Comparison of ENCODE assay signal across 8 cellular contexts in genomic region chr1:204408602-204409001, GRCh38. TPM values are rescaled to one million over a fixed set of nuclear protein-coding genes. Genes with fewer than 3 reads are reported as not detected.
A peak's percentile ranks its signal among the peaks of the same experiment; 100 is the strongest.
DNase-seq lines count a peak whose midpoint lies in the region; ATAC-seq and TF ChIP-seq lines count a peak whose summit lies in the region.

No MANE protein-coding gene starts in this region.

- H3K9me3 ChIP-seq in HUES64 (ENCODE audit: insufficient read depth, low read depth, low read length) (no peaks in the 10 kb centered on the region), mucosa of stomach (ENCODE audit: control insufficient read depth, low read length) (no peaks in the 10 kb centered on the region)

- peak overlapping the region; percentile 99 for H3K27ac Mint-ChIP-seq in central memory CD8-positive, alpha-beta T cell (ENCODE audit: low read depth)

- TF ChIP-seq CTCF in 22Rv1 (IDR thresholded peaks at IDR 0.05), result no peak

- H3K36me3 ChIP-seq in HUES64 (ENCODE audit: insufficient read depth, low read length), result peaks cover 57% of the 10 kb centered on the region
- H3K36me3 ChIP-seq in mucosa of stomach (ENCODE audit: control insufficient read depth, insufficient read depth, low read length), result peaks cover 7% of the 10 kb centered on the region

- H3K27me3 ChIP-seq in HUES64 (ENCODE audit: insufficient read depth, low read length), result no peaks in the 10 kb centered on the region
- H3K27me3 ChIP-seq in mucosa of stomach (ENCODE audit: control insufficient read depth, insufficient read depth, low read length), result no peaks in the 10 kb centered on the region

- peak overlapping the region; percentile 90 for H3K4me3 Mint-ChIP-seq in central memory CD8-positive, alpha-beta T cell

- no peak for DNase-seq in central memory CD8-positive, alpha-beta T cell (ENCODE audit: low spot score in 2 of 2)
- DNase-seq in SKM-1 (lab: John Stamatoyannopoulos, UW; ENCODE audit: unreplicated experiment), result no peak
- DNase-seq in ecto neural progenitor cell (ENCODE audit: low spot score), result no peak
- DNase-seq in G401 (ENCODE audit: low spot score), result no peak

- no peaks in the 10 kb centered on the region for H3K27me3 Mint-ChIP-seq in central memory CD8-positive, alpha-beta T cell

- 0% methylated on average over 1 of the region's 1 CpG for WGBS in HUES64

- peaks cover 36% of the 10 kb centered on the region for H3K4me1 Mint-ChIP-seq in central memory CD8-positive, alpha-beta T cell

- in situ Hi-C loops in G401 (cut with HindIII; ENCODE audit: low sequenced_read_pairs), result no loop called here

- H3K36me3 Mint-ChIP-seq in central memory CD8-positive, alpha-beta T cell (ENCODE audit: insufficient read depth), result peaks cover 51% of the 10 kb centered on the region

- no peaks in the 10 kb centered on the region for H3K9me3 Mint-ChIP-seq in central memory CD8-positive, alpha-beta T cell

- peak overlapping the region; percentile 83 for H3K9ac ChIP-seq in HUES64 (ENCODE audit: low read depth, low read length)
- H3K9ac ChIP-seq in mucosa of stomach (ENCODE audit: low read length), result peak overlapping the region; percentile 99

- H3K4me3 ChIP-seq in HUES64 (ENCODE audit: low read length) (peak overlapping the region; percentile 77), mucosa of stomach (ENCODE audit: low read length) (peak overlapping the region; percentile 97)

- ATAC-seq in central memory CD8-positive, alpha-beta T cell (replicated peaks; ENCODE audit: extremely low read depth, poor library complexity, severe bottlenecking), result no peak
- ATAC-seq in HG02973 (IDR thresholded peaks at IDR 0.05; ENCODE audit: unreplicated experiment), result no peak

- H3K27ac ChIP-seq in 22Rv1 (0 out of 2 replicates have a peak overlapping the region, but pooled peaks have one; percentile 0), HUES64 (ENCODE audit: low read depth, low read length) (no peak overlapping the region)

- H3K4me1 ChIP-seq in HUES64 (ENCODE audit: insufficient read depth, low read length), result no peaks in the 10 kb centered on the region
- H3K4me1 ChIP-seq in mucosa of stomach (ENCODE audit: control insufficient read depth, insufficient read depth, low read length), result no peaks in the 10 kb centered on the region

RNA-seq across cellular contexts. Expression of gene PPP1R15B, which starts 3.0 kb away (rescaled TPM):
- polyA plus RNA-seq in HUES64 (2013, experiment 1 of 2), result 19.8 TPM
- 21.0 TPM for polyA plus RNA-seq in HUES64 (2013, experiment 2 of 2)
- total RNA-seq in G401 (2014; rRNA removed; shearing (Covaris generic)), result 16.4 and 30.7 TPM in 2 replicates

RNA-seq across cellular contexts. Expression of gene PLEKHA6, which starts 48.9 kb away (rescaled TPM):
- polyA plus RNA-seq in HUES64 (2013, experiment 1 of 2), result 5.4 TPM
- 6.1 TPM for polyA plus RNA-seq in HUES64 (2013, experiment 2 of 2)
- total RNA-seq in G401 (2014; rRNA removed; shearing (Covaris generic)), result not detected in 2 replicates
